Comparison of ENCODE assay signal across 1 cellular context in genomic region chr14:74333909-74334308, GRCh38.
TF ChIP-seq lines count a peak whose summit lies in the region.

No MANE protein-coding gene starts in this region.

TF ChIP-seq in IMR-90, 13 proteins besides CTCF, POLR2A, EP300 and RAD21 (continued from another document):
- no peak for TF ChIP-seq ELK1 (IDR thresholded peaks at IDR 0.05; ENCODE audit: borderline replicate concordance, low read depth, low read length)
- TF ChIP-seq CHD1 (IDR thresholded peaks at IDR 0.05; ENCODE audit: low read depth, low read length): no peak
